1 cellular context compared by ENCODE assay signal in the genomic region with DNA sequence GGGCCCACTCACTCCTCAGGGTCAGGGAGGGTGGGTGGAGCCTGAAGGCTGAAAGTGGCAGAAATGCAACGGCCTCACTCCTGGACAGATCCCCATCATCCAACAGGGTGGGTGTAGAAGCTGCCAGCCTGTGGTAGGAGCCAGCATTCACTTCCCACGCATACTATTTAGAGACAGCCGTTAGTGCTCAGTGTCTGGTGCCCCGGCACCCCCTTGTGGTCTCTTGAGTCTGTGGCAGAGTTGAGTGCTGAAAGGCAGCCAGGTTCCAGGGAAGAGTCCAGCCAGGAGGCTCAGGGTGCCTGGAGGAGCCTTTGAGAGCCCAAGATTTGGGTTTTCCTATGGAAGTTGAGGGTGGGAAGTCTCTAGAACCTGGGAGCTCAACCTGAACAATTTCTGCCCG.
TF ChIP-seq lines count a peak whose summit lies in the region.

No MANE protein-coding gene starts in this region.

TF ChIP-seq in HepG2, 621 proteins besides CTCF, POLR2A, EP300 and RAD21 (continued from another document and continues in another):
- no peak for TF ChIP-seq ELK4 (CRISPR knock-in tag; IDR thresholded peaks at IDR 0.05; ENCODE audit: borderline replicate concordance)
- peak; percentile 38; the same call in 1 of the 2 replicates for TF ChIP-seq ZFY (CRISPR knock-in tag; IDR thresholded peaks at IDR 0.05)
- TF ChIP-seq RXRB (CRISPR knock-in tag; IDR thresholded peaks at IDR 0.05; ENCODE audit: borderline replicate concordance), result peak; percentile 24; the same call in 1 of the 2 replicates
- TF ChIP-seq ZNF446 (CRISPR knock-in tag; IDR thresholded peaks at IDR 0.05), result no peak
- TF ChIP-seq GPN1 (CRISPR knock-in tag; IDR thresholded peaks at IDR 0.05; ENCODE audit: borderline replicate concordance), result no peak
- no peak for TF ChIP-seq ZFAT (CRISPR knock-in tag; conservative IDR thresholded peaks at IDR 0.05)
- TF ChIP-seq JUNB (CRISPR knock-in tag; IDR thresholded peaks at IDR 0.05; ENCODE audit: borderline replicate concordance), result no peak
- no peak for TF ChIP-seq ZNF431 (CRISPR knock-in tag; IDR thresholded peaks at IDR 0.05; ENCODE audit: borderline replicate concordance, low read depth)
- TF ChIP-seq MTF2 (CRISPR knock-in tag; IDR thresholded peaks at IDR 0.05; ENCODE audit: borderline replicate concordance), result no peak
- TF ChIP-seq, protein P1, sequence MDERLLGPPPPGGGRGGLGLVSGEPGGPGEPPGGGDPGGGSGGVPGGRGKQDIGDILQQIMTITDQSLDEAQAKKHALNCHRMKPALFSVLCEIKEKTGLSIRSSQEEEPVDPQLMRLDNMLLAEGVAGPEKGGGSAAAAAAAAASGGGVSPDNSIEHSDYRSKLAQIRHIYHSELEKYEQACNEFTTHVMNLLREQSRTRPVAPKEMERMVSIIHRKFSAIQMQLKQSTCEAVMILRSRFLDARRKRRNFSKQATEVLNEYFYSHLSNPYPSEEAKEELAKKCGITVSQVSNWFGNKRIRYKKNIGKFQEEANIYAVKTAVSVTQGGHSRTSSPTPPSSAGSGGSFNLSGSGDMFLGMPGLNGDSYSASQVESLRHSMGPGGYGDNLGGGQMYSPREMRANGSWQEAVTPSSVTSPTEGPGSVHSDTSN (CRISPR knock-in tag; IDR thresholded peaks at IDR 0.05), result no peak
- peak; percentile 41 for TF ChIP-seq XRCC5 (optimal IDR thresholded peaks at IDR 0.05; ENCODE audit: low read length)
- peak; percentile 99 for TF ChIP-seq STAG1 (CRISPR knock-in tag; IDR thresholded peaks at IDR 0.05)
- no peak for TF ChIP-seq ZNF782 (CRISPR knock-in tag; IDR thresholded peaks at IDR 0.05; ENCODE audit: borderline replicate concordance)
- 0 out of 2 replicates have a peak, but pooled peaks have one; percentile 32 for TF ChIP-seq ELF3 (CRISPR knock-in tag; IDR thresholded peaks at IDR 0.05)
- peak; percentile 40; the same call in 1 of the 2 replicates for TF ChIP-seq KAT8 (CRISPR knock-in tag; IDR thresholded peaks at IDR 0.05)
- TF ChIP-seq ZSCAN22 (CRISPR knock-in tag; IDR thresholded peaks at IDR 0.05), result no peak
- TF ChIP-seq EZH2 (conservative IDR thresholded peaks at IDR 0.05; ENCODE audit: low read depth, low read length), result no peak
- peak; percentile 58; the same call in 1 of the 2 replicates for TF ChIP-seq ZNF263 (CRISPR knock-in tag; IDR thresholded peaks at IDR 0.05)
- no peak for TF ChIP-seq ZFP41 (CRISPR knock-in tag; IDR thresholded peaks at IDR 0.05; ENCODE audit: borderline replicate concordance)
- 0 out of 2 replicates have a peak, but pooled peaks have one; percentile 22 for TF ChIP-seq GABPB1 (CRISPR knock-in tag; IDR thresholded peaks at IDR 0.05)
- TF ChIP-seq, protein P2, sequence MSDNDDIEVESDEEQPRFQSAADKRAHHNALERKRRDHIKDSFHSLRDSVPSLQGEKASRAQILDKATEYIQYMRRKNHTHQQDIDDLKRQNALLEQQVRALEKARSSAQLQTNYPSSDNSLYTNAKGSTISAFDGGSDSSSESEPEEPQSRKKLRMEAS (IDR thresholded peaks at IDR 0.05), result 0 out of 2 replicates have a peak, but pooled peaks have one; percentile 17
- TF ChIP-seq, protein P3, sequence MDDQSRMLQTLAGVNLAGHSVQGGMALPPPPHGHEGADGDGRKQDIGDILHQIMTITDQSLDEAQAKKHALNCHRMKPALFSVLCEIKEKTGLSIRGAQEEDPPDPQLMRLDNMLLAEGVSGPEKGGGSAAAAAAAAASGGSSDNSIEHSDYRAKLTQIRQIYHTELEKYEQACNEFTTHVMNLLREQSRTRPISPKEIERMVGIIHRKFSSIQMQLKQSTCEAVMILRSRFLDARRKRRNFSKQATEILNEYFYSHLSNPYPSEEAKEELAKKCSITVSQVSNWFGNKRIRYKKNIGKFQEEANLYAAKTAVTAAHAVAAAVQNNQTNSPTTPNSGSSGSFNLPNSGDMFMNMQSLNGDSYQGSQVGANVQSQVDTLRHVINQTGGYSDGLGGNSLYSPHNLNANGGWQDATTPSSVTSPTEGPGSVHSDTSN (CRISPR knock-in tag; IDR thresholded peaks at IDR 0.05; ENCODE audit: borderline replicate concordance), result no peak
- no peak for TF ChIP-seq ZNF543 (CRISPR knock-in tag; IDR thresholded peaks at IDR 0.05)
- TF ChIP-seq, protein P4, sequence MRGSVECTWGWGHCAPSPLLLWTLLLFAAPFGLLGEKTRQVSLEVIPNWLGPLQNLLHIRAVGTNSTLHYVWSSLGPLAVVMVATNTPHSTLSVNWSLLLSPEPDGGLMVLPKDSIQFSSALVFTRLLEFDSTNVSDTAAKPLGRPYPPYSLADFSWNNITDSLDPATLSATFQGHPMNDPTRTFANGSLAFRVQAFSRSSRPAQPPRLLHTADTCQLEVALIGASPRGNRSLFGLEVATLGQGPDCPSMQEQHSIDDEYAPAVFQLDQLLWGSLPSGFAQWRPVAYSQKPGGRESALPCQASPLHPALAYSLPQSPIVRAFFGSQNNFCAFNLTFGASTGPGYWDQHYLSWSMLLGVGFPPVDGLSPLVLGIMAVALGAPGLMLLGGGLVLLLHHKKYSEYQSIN (CRISPR knock-in tag; IDR thresholded peaks at IDR 0.05; ENCODE audit: borderline replicate concordance), result no peak
- peak; percentile 32 for TF ChIP-seq MED8 (CRISPR knock-in tag; IDR thresholded peaks at IDR 0.05; ENCODE audit: insufficient replicate concordance)
- TF ChIP-seq THRA (CRISPR knock-in tag; IDR thresholded peaks at IDR 0.05; ENCODE audit: borderline replicate concordance), result peak; percentile 66; the same call in 1 of the 2 replicates
- no peak for TF ChIP-seq MTA3 (CRISPR knock-in tag; IDR thresholded peaks at IDR 0.05)
- no peak for TF ChIP-seq ZNF234 (CRISPR knock-in tag; conservative IDR thresholded peaks at IDR 0.05)
- TF ChIP-seq ZZZ3 (CRISPR knock-in tag; IDR thresholded peaks at IDR 0.05; ENCODE audit: borderline replicate concordance), result no peak
- no peak for TF ChIP-seq NR3C1 (CRISPR knock-in tag; IDR thresholded peaks at IDR 0.05)
- TF ChIP-seq, protein P5, sequence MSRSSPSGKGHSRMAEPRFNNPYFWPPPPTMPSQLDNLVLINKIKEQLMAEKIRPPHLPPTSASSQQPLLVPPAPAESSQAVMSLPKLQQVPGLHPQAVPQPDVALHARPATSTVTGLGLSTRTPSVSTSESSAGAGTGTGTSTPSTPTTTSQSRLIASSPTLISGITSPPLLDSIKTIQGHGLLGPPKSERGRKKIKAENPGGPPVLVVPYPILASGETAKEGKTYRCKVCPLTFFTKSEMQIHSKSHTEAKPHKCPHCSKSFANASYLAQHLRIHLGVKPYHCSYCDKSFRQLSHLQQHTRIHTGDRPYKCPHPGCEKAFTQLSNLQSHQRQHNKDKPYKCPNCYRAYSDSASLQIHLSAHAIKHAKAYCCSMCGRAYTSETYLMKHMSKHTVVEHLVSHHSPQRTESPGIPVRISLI (CRISPR knock-in tag; IDR thresholded peaks at IDR 0.05; ENCODE audit: borderline replicate concordance), result no peak
- no peak for TF ChIP-seq ZNF414 (CRISPR knock-in tag; IDR thresholded peaks at IDR 0.05)
- TF ChIP-seq ZNF563 (CRISPR knock-in tag; IDR thresholded peaks at IDR 0.05), result no peak
- TF ChIP-seq ZNF235 (CRISPR knock-in tag; IDR thresholded peaks at IDR 0.05; ENCODE audit: borderline replicate concordance), result no peak
- TF ChIP-seq, protein P6, sequence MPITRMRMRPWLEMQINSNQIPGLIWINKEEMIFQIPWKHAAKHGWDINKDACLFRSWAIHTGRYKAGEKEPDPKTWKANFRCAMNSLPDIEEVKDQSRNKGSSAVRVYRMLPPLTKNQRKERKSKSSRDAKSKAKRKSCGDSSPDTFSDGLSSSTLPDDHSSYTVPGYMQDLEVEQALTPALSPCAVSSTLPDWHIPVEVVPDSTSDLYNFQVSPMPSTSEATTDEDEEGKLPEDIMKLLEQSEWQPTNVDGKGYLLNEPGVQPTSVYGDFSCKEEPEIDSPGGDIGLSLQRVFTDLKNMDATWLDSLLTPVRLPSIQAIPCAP (CRISPR knock-in tag; IDR thresholded peaks at IDR 0.05; ENCODE audit: low read depth), result no peak
- TF ChIP-seq, protein P7, sequence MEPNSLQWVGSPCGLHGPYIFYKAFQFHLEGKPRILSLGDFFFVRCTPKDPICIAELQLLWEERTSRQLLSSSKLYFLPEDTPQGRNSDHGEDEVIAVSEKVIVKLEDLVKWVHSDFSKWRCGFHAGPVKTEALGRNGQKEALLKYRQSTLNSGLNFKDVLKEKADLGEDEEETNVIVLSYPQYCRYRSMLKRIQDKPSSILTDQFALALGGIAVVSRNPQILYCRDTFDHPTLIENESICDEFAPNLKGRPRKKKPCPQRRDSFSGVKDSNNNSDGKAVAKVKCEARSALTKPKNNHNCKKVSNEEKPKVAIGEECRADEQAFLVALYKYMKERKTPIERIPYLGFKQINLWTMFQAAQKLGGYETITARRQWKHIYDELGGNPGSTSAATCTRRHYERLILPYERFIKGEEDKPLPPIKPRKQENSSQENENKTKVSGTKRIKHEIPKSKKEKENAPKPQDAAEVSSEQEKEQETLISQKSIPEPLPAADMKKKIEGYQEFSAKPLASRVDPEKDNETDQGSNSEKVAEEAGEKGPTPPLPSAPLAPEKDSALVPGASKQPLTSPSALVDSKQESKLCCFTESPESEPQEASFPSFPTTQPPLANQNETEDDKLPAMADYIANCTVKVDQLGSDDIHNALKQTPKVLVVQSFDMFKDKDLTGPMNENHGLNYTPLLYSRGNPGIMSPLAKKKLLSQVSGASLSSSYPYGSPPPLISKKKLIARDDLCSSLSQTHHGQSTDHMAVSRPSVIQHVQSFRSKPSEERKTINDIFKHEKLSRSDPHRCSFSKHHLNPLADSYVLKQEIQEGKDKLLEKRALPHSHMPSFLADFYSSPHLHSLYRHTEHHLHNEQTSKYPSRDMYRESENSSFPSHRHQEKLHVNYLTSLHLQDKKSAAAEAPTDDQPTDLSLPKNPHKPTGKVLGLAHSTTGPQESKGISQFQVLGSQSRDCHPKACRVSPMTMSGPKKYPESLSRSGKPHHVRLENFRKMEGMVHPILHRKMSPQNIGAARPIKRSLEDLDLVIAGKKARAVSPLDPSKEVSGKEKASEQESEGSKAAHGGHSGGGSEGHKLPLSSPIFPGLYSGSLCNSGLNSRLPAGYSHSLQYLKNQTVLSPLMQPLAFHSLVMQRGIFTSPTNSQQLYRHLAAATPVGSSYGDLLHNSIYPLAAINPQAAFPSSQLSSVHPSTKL (CRISPR knock-in tag; IDR thresholded peaks at IDR 0.05), result 0 out of 2 replicates have a peak, but pooled peaks have one; percentile 8
- no peak for TF ChIP-seq ZNF562 (CRISPR knock-in tag; IDR thresholded peaks at IDR 0.05; ENCODE audit: borderline replicate concordance)
- no peak for TF ChIP-seq KMT2B (CRISPR knock-in tag; IDR thresholded peaks at IDR 0.05)
- TF ChIP-seq HNF1B (CRISPR knock-in tag; IDR thresholded peaks at IDR 0.05), result peak; percentile 67
- TF ChIP-seq SMAD1 (CRISPR knock-in tag; IDR thresholded peaks at IDR 0.05; ENCODE audit: borderline replicate concordance, low read depth), result no peak
- 0 out of 2 replicates have a peak, but pooled peaks have one; percentile 58 for TF ChIP-seq CCDC6 (CRISPR knock-in tag; IDR thresholded peaks at IDR 0.05)
- 0 out of 2 replicates have a peak, but pooled peaks have one; percentile 27 for TF ChIP-seq ZNF331 (CRISPR knock-in tag; IDR thresholded peaks at IDR 0.05)
- TF ChIP-seq E2F2 (CRISPR knock-in tag; IDR thresholded peaks at IDR 0.05; ENCODE audit: borderline replicate concordance), result no peak
- TF ChIP-seq HIVEP1 (CRISPR knock-in tag; IDR thresholded peaks at IDR 0.05), result no peak
- TF ChIP-seq JARID2 (CRISPR knock-in tag; IDR thresholded peaks at IDR 0.05; ENCODE audit: insufficient replicate concordance), result no peak
